8 cellular contexts compared by ENCODE assay signal in the genomic region with DNA sequence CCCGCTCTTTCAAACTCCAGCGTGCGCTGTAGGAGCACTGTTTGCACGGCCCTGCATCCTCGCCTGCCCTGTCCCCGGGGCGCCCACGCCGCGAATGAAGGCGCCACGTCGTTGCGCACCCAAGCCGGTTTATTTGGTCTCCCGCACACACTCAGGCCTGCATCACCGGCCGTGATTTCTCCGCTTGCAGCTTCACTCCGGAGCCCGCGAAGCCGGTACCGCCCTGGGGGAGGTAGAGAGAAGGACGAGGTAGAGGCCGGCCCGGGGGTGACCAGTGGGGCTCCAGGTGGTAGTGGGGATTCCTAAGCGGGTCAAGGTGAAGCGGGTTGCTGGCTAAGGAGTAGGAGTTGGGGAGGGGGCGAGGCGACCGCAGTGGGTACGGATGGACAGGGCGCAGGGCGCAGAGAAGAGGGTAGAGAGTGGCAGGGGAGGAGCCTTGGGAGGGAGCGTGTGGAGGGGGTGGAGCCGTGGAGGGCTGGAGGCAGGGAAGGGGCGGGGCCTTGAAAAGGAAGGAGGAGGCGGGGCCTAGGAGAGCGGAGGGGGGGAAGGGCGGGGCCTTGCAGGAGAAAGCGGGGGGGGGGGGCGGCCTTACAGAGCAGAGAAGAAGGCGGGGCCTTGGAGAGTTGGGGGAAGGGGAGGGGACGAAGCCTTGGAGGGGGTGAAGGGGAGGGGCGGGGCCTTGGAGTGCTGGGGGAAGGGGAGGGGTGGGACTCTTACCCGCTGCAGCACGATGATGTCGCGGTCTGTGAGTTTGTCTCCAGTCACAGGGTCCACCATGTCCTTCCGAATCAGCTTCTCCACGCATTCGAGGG. TPM values are rescaled to one million over a fixed set of nuclear protein-coding genes. Genes with fewer than 3 reads are reported as not detected.
A peak's percentile ranks its signal among the peaks of the same experiment; 100 is the strongest.
DNase-seq lines count a peak whose midpoint lies in the region; ATAC-seq and TF ChIP-seq lines count a peak whose summit lies in the region.

No MANE protein-coding gene starts in this region.

- peaks cover 29% of the 10 kb centered on the region for H3K36me3 ChIP-seq in BE2C

- no peak for TF ChIP-seq CTCF in BE2C (IDR thresholded peaks at IDR 0.05; ENCODE audit: low read depth, low read length)

- no peak overlapping the region for H3K4me3 ChIP-seq in BE2C (ENCODE audit: low read depth, low read length)
- H3K4me3 ChIP-seq in iPS-11a (ENCODE audit: low read depth, low read length), result peak overlapping the region; percentile 46

- H3K27me3 ChIP-seq in BE2C, result no peaks in the 10 kb centered on the region

- H3K9me3 ChIP-seq in BE2C, result peaks cover 4% of the 10 kb centered on the region; the same call in 1 of the 2 replicates

- ATAC-seq in GM19324 (IDR thresholded peaks at IDR 0.05; ENCODE audit: low FRiP score, unreplicated experiment) (no peak), GM18858 (IDR thresholded peaks at IDR 0.05; ENCODE audit: unreplicated experiment) (no peak)

- peaks cover 3% of the 10 kb centered on the region; the same call in 1 of the 2 replicates for H3K4me1 ChIP-seq in BE2C

- DNase-seq in BE2C (peak; percentile 74), NCI-H460 (ENCODE audit: extremely low read depth, low read depth) (peak; percentile 14), HuH-7.5 (ENCODE audit: low spot score) (no peak)
- DNase-seq in activated naive CD4-positive, alpha-beta T cell (lab: John Stamatoyannopoulos, UW), result peak in 3 of 4 experiments; percentile 62 to 86 (median 78)
- peak; percentile 73 to 83 for DNase-seq in stimulated activated CD4-positive, alpha-beta T cell treated with anti-CD3 and anti-CD28 coated beads, Interleukin-4, amount 100 ng/mL, for 48 hours (ENCODE audit: low read depth in 2 of 2)

RNA-seq across cellular contexts. Expression of gene NOSIP, which starts 24.6 kb away (rescaled TPM):
- 164 TPM for polyA plus RNA-seq in BE2C (2012; ENCODE audit: insufficient read depth, insufficient read length, low read depth)
- total RNA-seq in NCI-H460 (2014; rRNA removed; shearing (Covaris generic)), result 21.8 and 31.8 TPM in 2 replicates
- polyA plus RNA-seq in NCI-H460 (2014; cell fraction: nucleus; rRNA removed), result 48.7 and 70.3 TPM in 2 replicates

RNA-seq across cellular contexts. Expression of gene PRRG2, which starts 25.3 kb away (rescaled TPM):
- polyA plus RNA-seq in BE2C (2012; ENCODE audit: insufficient read depth, insufficient read length, low read depth), result not detected
- 0.14 TPM in 1 of 2 replicates, not detected in the other for total RNA-seq in NCI-H460 (2014; rRNA removed; shearing (Covaris generic))
- 0.11 TPM in 1 of 2 replicates, not detected in the other for polyA plus RNA-seq in NCI-H460 (2014; cell fraction: nucleus; rRNA removed)

RNA-seq across cellular contexts. Expression of gene RCN3, which starts 28.0 kb away (rescaled TPM):
- 7.2 TPM for polyA plus RNA-seq in BE2C (2012; ENCODE audit: insufficient read depth, insufficient read length, low read depth)
- total RNA-seq in NCI-H460 (2014; rRNA removed; shearing (Covaris generic)), result 3.1 and 5.6 TPM in 2 replicates
- 6.8 and 9.2 TPM in 2 replicates for polyA plus RNA-seq in NCI-H460 (2014; cell fraction: nucleus; rRNA removed)

RNA-seq across cellular contexts. Expression of gene PRR12, which starts 35.2 kb away (rescaled TPM):
- polyA plus RNA-seq in BE2C (2012; ENCODE audit: insufficient read depth, insufficient read length, low read depth), result 34.3 TPM
- total RNA-seq in NCI-H460 (2014; rRNA removed; shearing (Covaris generic)), result 2.1 and 3.0 TPM in 2 replicates
- 1.4 and 1.8 TPM in 2 replicates for polyA plus RNA-seq in NCI-H460 (2014; cell fraction: nucleus; rRNA removed)

RNA-seq across cellular contexts. Expression of gene FCGRT, which starts 43.3 kb away (rescaled TPM):
- 8.4 TPM for polyA plus RNA-seq in BE2C (2012; ENCODE audit: insufficient read depth, insufficient read length, low read depth)
- total RNA-seq in NCI-H460 (2014; rRNA removed; shearing (Covaris generic)), result 0.77 TPM in 1 of 2 replicates, not detected in the other
- 0.14 and 2.5 TPM in 2 replicates for polyA plus RNA-seq in NCI-H460 (2014; cell fraction: nucleus; rRNA removed)
